12 cellular contexts compared by ENCODE assay signal in genomic region chr13:102726430-102726829, GRCh38. TPM values are rescaled to one million over a fixed set of nuclear protein-coding genes. Genes with fewer than 3 reads are reported as not detected.
DNase-seq lines count a peak whose midpoint lies in the region; ATAC-seq and TF ChIP-seq lines count a peak whose summit lies in the region.
"Had no signal": no experiment of that assay in that cellular context is flagged by ENCODE, and none has a peak within 500 bp of the region (broad histone marks: within the 10 kb centered on the region; RNA-seq: fewer than 3 reads in every experiment).

No MANE protein-coding gene starts in this region.

- ATAC-seq in HG02870 (IDR thresholded peaks at IDR 0.05; ENCODE audit: unreplicated experiment) = no peak

- H3K27me3 Mint-ChIP-seq in HFFc6 (ENCODE audit: insufficient read depth) = peaks cover 13% of the 10 kb centered on the region

- no peak overlapping the region for H3K27ac Mint-ChIP-seq in HFFc6

- no peak overlapping the region for H3K4me3 ChIP-seq in fibroblast of mammary gland (ENCODE audit: control insufficient read depth, low read depth, low read length)
- H3K4me3 ChIP-seq: lung had no signal

- H3K36me3 Mint-ChIP-seq in HFFc6 (ENCODE audit: low read depth) = no peaks in the 10 kb centered on the region

- peaks cover 11% of the 10 kb centered on the region; the same call in 1 of the 2 replicates for H3K4me1 Mint-ChIP-seq in HFFc6 (ENCODE audit: low read depth)

- TF ChIP-seq CTCF in HFFc6 (IDR thresholded peaks at IDR 0.05) (peak; percentile 26; the same call in 1 of the 2 replicates), fibroblast of mammary gland (conservative IDR thresholded peaks at IDR 0.05; ENCODE audit: control insufficient read depth, insufficient read depth, low read depth, low read length) (no peak)

- H3K4me3 Mint-ChIP-seq in HFFc6 = no peak overlapping the region

- no peaks in the 10 kb centered on the region for H3K9me3 Mint-ChIP-seq in HFFc6

- DNase-seq in GF-D8 (lab: John Stamatoyannopoulos, UW) = peak; percentile 73
- no peak for DNase-seq in HFFc6
- peak; percentile 57 for DNase-seq in OCI-M1 (lab: John Stamatoyannopoulos, UW)
- DNase-seq in fibroblast of mammary gland (ENCODE audit: low read depth) = peak; percentile 11
- DNase-seq in NCI-H2227 treated with DMSO at 0.1 percent for 48 hours (lab: John Stamatoyannopoulos, UW) = no peak
- no peak for DNase-seq in activated T-cell treated with anti-CD3 and anti-CD28 coated beads for 4 hours
- DNase-seq: brain microvascular endothelial cell, foreskin melanocyte had no signal

RNA-seq across cellular contexts. Expression of gene METTL21C, which starts 31.6 kb away (rescaled TPM):
- total RNA-seq in HFFc6 (2021; fragmentation: NEBNext Ultra II Directional; extraction: Animal tissue kit (Norgen Biotek cat#: 25700)) = not detected
- total RNA-seq: activated CD8-positive, alpha-beta memory T cell treated with anti-CD3 and anti-CD28 coated beads for 36 hours; Daoy; lung had no signal

RNA-seq across cellular contexts. Expression of gene TEX30, which starts 47.2 kb away (rescaled TPM):
- total RNA-seq in HFFc6 (2021; fragmentation: NEBNext Ultra II Directional; extraction: Animal tissue kit (Norgen Biotek cat#: 25700)) = 10 to 100 TPM in 5 of 6 experiments, 1 to 10 TPM in 1; 9.0 to 19.4 (median 16.2) TPM

Comparison
In these comparisons a context has a peak if more than half of its experiments do, and no peak if none do; other contexts are left out.
1. DNase-seq: peak in GF-D8 (single experiment), OCI-M1 (single experiment) and fibroblast of mammary gland (single experiment); none in HFFc6 (single experiment), NCI-H2227 treated with DMSO at 0.1 percent for 48 hours (single experiment) and activated T-cell treated with anti-CD3 and anti-CD28 coated beads for 4 hours (single experiment).